ENCODE assay signal across 7 cellular contexts in genomic region chr6:158536891-158537798, GRCh38.
DNase-seq lines count a peak whose midpoint lies in the region; ATAC-seq and TF ChIP-seq lines count a peak whose summit lies in the region.

No MANE protein-coding gene starts in this region.

- H3K4me1 ChIP-seq in iPS-20b (ENCODE audit: insufficient read depth, low read length), result peaks cover 2% of the 10 kb centered on the region; the same call in 1 of the 2 replicates

- H3K9me3 ChIP-seq in iPS-20b (ENCODE audit: insufficient read depth, low read depth, low read length), result no peaks in the 10 kb centered on the region

- no peak for TF ChIP-seq CTCF in GM13977 (IDR thresholded peaks at IDR 0.05; ENCODE audit: extremely low read depth, insufficient read depth, missing control alignments)

- peak overlapping the region; percentile 71 for H3K4me3 ChIP-seq in iPS-20b (ENCODE audit: low read length)
- H3K4me3 ChIP-seq in skin epidermis, result peak overlapping the region; percentile 30 to 60 (median 44)

- ATAC-seq in GM18870 (IDR thresholded peaks at IDR 0.05; ENCODE audit: unreplicated experiment), result no peak

- H3K9ac ChIP-seq in iPS-20b (ENCODE audit: low read depth, low read length), result peak overlapping the region; percentile 28; the same call in 1 of the 2 replicates

- DNase-seq in GM13977 (ENCODE audit: low spot score), result peak; percentile 50
- DNase-seq in NCI-H446 (lab: John Stamatoyannopoulos, UW), result peak; percentile 46 to 71
- DNase-seq in anterior cingulate cortex (lab: John Stamatoyannopoulos, UW), result peak in 35 of 58 donors; percentile 13 to 80 (median 49)
- DNase-seq in OCI-M2 (lab: John Stamatoyannopoulos, UW; ENCODE audit: unreplicated experiment), result no peak

- H3K27me3 ChIP-seq in iPS-20b (ENCODE audit: insufficient read depth, low read length), result peaks cover 25% of the 10 kb centered on the region

- no peaks in the 10 kb centered on the region for H3K36me3 ChIP-seq in iPS-20b (ENCODE audit: insufficient read depth, low read depth, low read length)

- H3K27ac ChIP-seq in iPS-20b (ENCODE audit: low read length), result no peak overlapping the region
- H3K27ac ChIP-seq in skin epidermis, result peak overlapping the region in 1 of 21 experiments; percentile 28

- in situ Hi-C loops in GM13977 (cut with MboI; ENCODE audit: low pct_unique_long_range_greater_than_20kb, low sequenced_read_pairs, unreplicated experiment), result no loop called here
